In genomic region chr16:1195393-1195666, GRCh38 we compare ENCODE assay signal across 37 cellular contexts. TPM values are rescaled to one million over a fixed set of nuclear protein-coding genes. Genes with fewer than 3 reads are reported as not detected.
"Had no signal": no experiment of that assay in that cellular context is flagged by ENCODE, and none has a peak within 500 bp of the region (broad histone marks: within the 10 kb centered on the region; RNA-seq: fewer than 3 reads in every experiment).

No MANE protein-coding gene starts in this region.

- H3K27me3 Mint-ChIP-seq: activated naive CD4-positive, alpha-beta T cell treated with anti-CD3 and anti-CD28 coated beads, Interleukin-2, amount 50 U/mL, for 24 hours; activated naive CD8-positive, alpha-beta T cell; activated naive CD8-positive, alpha-beta T cell treated with anti-CD3 and anti-CD28 coated beads for 36 hours; activated naive CD8-positive, alpha-beta T cell treated with anti-CD3 and anti-CD28 coated beads, Interleukin-2, amount 10 ng/mL, durations not matched to agents 7 days and 5 days; activated naive CD8-positive, alpha-beta T cell treated with anti-CD3 and anti-CD28 coated beads, Interleukin-2, amount 50 U/mL, for 24 hours; activated T-helper 17 cell treated with anti-CD3 and anti-CD28 coated beads, Interleukin-2, amount 50 U/mL, for 72 hours; brain; central memory CD8-positive, alpha-beta T cell had no signal

- FAIRE-seq: astrocyte, bronchial epithelial cell had no signal

- H3K9me3 ChIP-seq: adrenal gland, ascending aorta, body of pancreas had no signal

- H3K27ac Mint-ChIP-seq: activated naive CD4-positive, alpha-beta T cell treated with anti-CD3 and anti-CD28 coated beads for 36 hours; activated naive CD4-positive, alpha-beta T cell treated with anti-CD3 and anti-CD28 coated beads, Interleukin-2, amount 10 ng/mL, durations not matched to agents 7 days and 5 days; activated naive CD4-positive, alpha-beta T cell treated with anti-CD3 and anti-CD28 coated beads, Interleukin-2, amount 50 U/mL, for 24 hours; activated naive CD4-positive, alpha-beta T cell treated with anti-CD3 and anti-CD28 coated beads, Interleukin-2, amount 50 U/mL, for 72 hours; activated naive CD8-positive, alpha-beta T cell; activated naive CD8-positive, alpha-beta T cell treated with anti-CD3 and anti-CD28 coated beads for 36 hours; activated naive CD8-positive, alpha-beta T cell treated with anti-CD3 and anti-CD28 coated beads, Interleukin-2, amount 10 ng/mL, durations not matched to agents 7 days and 5 days; activated naive CD8-positive, alpha-beta T cell treated with anti-CD3 and anti-CD28 coated beads, Interleukin-2, amount 50 U/mL, for 24 hours; activated T-cell treated with anti-CD3 and anti-CD28 coated beads, Interleukin-2, amount 50 U/mL, for 24 hours; activated T-cell treated with anti-CD3 and anti-CD28 coated beads, Interleukin-2, amount 50 U/mL, for 72 hours; activated T-helper 1 cell treated with anti-CD3 and anti-CD28 coated beads, Interleukin-12 subunit alpha, Interleukin-12 subunit beta, Interleukin-2, Interleukin-4 antibody, amounts not matched to agents 30 ng/mL and 10 ng/mL and 1 ng/mL, durations not matched to agents 14 hours and 24 hours and 36 hours; activated T-helper 17 cell treated with anti-CD3 and anti-CD28 coated beads, Interleukin-2, amount 50 U/mL, for 72 hours; activated T-helper 2 cell treated with anti-CD3 and anti-CD28 coated beads, Interferon-gamma antibody, Interleukin-2, Interleukin-4, amounts not matched to agents 10 μg/mL and 5 μg/mL and 100 μg/mL, durations not matched to agents 14 hours and 24 hours and 36 hours; brain had no signal

- H3K9me3 Mint-ChIP-seq: activated naive CD4-positive, alpha-beta T cell treated with anti-CD3 and anti-CD28 coated beads for 36 hours; activated naive CD4-positive, alpha-beta T cell treated with anti-CD3 and anti-CD28 coated beads, Interleukin-2, amount 50 U/mL, for 24 hours; activated naive CD8-positive, alpha-beta T cell treated with anti-CD3 and anti-CD28 coated beads for 36 hours; activated naive CD8-positive, alpha-beta T cell treated with anti-CD3 and anti-CD28 coated beads, Interleukin-2, amount 50 U/mL, for 24 hours; activated T-cell treated with anti-CD3 and anti-CD28 coated beads, Interleukin-2, amount 50 U/mL, for 24 hours; activated T-cell treated with anti-CD3 and anti-CD28 coated beads, Interleukin-2, amount 50 U/mL, for 4 hours; activated T-helper 1 cell treated with anti-CD3 and anti-CD28 coated beads, Interleukin-12 subunit alpha, Interleukin-12 subunit beta, Interleukin-2, Interleukin-4 antibody, amounts not matched to agents 30 ng/mL and 10 ng/mL and 1 ng/mL, durations not matched to agents 14 hours and 24 hours and 36 hours; activated T-helper 17 cell treated with anti-CD3 and anti-CD28 coated beads, Interleukin-2, amount 50 U/mL, for 72 hours; activated T-helper 2 cell treated with anti-CD3 and anti-CD28 coated beads, Interferon-gamma antibody, Interleukin-2, Interleukin-4, amounts not matched to agents 10 μg/mL and 5 μg/mL and 100 μg/mL, durations not matched to agents 14 hours and 24 hours and 36 hours; brain had no signal

- H3K4me3 Mint-ChIP-seq: activated naive CD4-positive, alpha-beta T cell treated with anti-CD3 and anti-CD28 coated beads for 36 hours; activated naive CD4-positive, alpha-beta T cell treated with anti-CD3 and anti-CD28 coated beads, Interleukin-2, amount 10 ng/mL, durations not matched to agents 7 days and 5 days; activated naive CD4-positive, alpha-beta T cell treated with anti-CD3 and anti-CD28 coated beads, Interleukin-2, amount 50 U/mL, for 24 hours; activated naive CD8-positive, alpha-beta T cell; activated naive CD8-positive, alpha-beta T cell treated with anti-CD3 and anti-CD28 coated beads for 36 hours; activated naive CD8-positive, alpha-beta T cell treated with anti-CD3 and anti-CD28 coated beads, Interleukin-2, amount 10 ng/mL, durations not matched to agents 7 days and 5 days; activated naive CD8-positive, alpha-beta T cell treated with anti-CD3 and anti-CD28 coated beads, Interleukin-2, amount 50 U/mL, for 24 hours; activated T-cell treated with anti-CD3 and anti-CD28 coated beads, Interleukin-2, amount 50 U/mL, for 24 hours; activated T-cell treated with anti-CD3 and anti-CD28 coated beads, Interleukin-2, amount 50 U/mL, for 4 hours; activated T-cell treated with anti-CD3 and anti-CD28 coated beads, Interleukin-2, amount 50 U/mL, for 72 hours; activated T-helper 1 cell treated with anti-CD3 and anti-CD28 coated beads, Interleukin-12 subunit alpha, Interleukin-12 subunit beta, Interleukin-2, Interleukin-4 antibody, amounts not matched to agents 30 ng/mL and 10 ng/mL and 1 ng/mL, durations not matched to agents 14 hours and 24 hours and 36 hours; activated T-helper 17 cell treated with anti-CD3 and anti-CD28 coated beads, Interleukin-2, amount 50 U/mL, for 72 hours; brain; central memory CD8-positive, alpha-beta T cell had no signal

- H3K27ac ChIP-seq: ascending aorta, body of pancreas, brain microvascular endothelial cell, breast epithelium, cardiac muscle cell had no signal

- H3K36me3 Mint-ChIP-seq: activated naive CD4-positive, alpha-beta T cell treated with anti-CD3 and anti-CD28 coated beads, Interleukin-2, amount 10 ng/mL, durations not matched to agents 7 days and 5 days; activated naive CD4-positive, alpha-beta T cell treated with anti-CD3 and anti-CD28 coated beads, Interleukin-2, amount 50 U/mL, for 24 hours; activated naive CD4-positive, alpha-beta T cell treated with anti-CD3 and anti-CD28 coated beads, Interleukin-2, amount 50 U/mL, for 72 hours; activated naive CD8-positive, alpha-beta T cell; activated naive CD8-positive, alpha-beta T cell treated with anti-CD3 and anti-CD28 coated beads for 36 hours; activated naive CD8-positive, alpha-beta T cell treated with anti-CD3 and anti-CD28 coated beads, Interleukin-2, amount 10 ng/mL, durations not matched to agents 7 days and 5 days had no signal

- ATAC-seq: activated naive CD8-positive, alpha-beta T cell treated with anti-CD3 and anti-CD28 coated beads, Interleukin-2, amount 50 U/mL, for 24 hours had no signal

- H3K36me3 ChIP-seq: adrenal gland, ascending aorta, brain microvascular endothelial cell, breast epithelium, cardiac muscle cell had no signal

- H3K27me3 ChIP-seq: adrenal gland, ascending aorta, body of pancreas, brain microvascular endothelial cell, cardiac muscle cell had no signal

- DNase-seq: activated effector memory CD4-positive, alpha-beta T cell treated with anti-CD3 and anti-CD28 coated beads, Interleukin-2, amount 50 U/mL, for 16 hours; activated effector memory CD4-positive, alpha-beta T cell treated with Interleukin-2 at 50 U/mL for 16 hours; activated gamma-delta T cell; activated gamma-delta T cell treated with Interleukin-2 at 50 U/mL for 16 hours; activated naive CD4-positive, alpha-beta T cell treated with anti-CD3 and anti-CD28 coated beads for 36 hours; activated naive CD4-positive, alpha-beta T cell treated with anti-CD3 and anti-CD28 coated beads, Interleukin-2, amount 10 ng/mL, durations not matched to agents 7 days and 5 days; activated naive CD8-positive, alpha-beta T cell treated with anti-CD3 and anti-CD28 coated beads for 36 hours; activated naive CD8-positive, alpha-beta T cell treated with anti-CD3 and anti-CD28 coated beads, Interleukin-2, amount 10 ng/mL, durations not matched to agents 7 days and 5 days; activated T-cell treated with anti-CD3 and anti-CD28 coated beads, Interleukin-2, amount 50 U/mL, for 4 hours; activated T-cell treated with anti-CD3 and anti-CD28 coated beads, Interleukin-2, amount 50 U/mL, for 48 hours; amniotic stem cell; aorta; brain microvascular endothelial cell; caudate nucleus; central memory CD4-positive, alpha-beta T cell; cerebellar nuclear complex had no signal

- H3K4me1 ChIP-seq: ascending aorta, breast epithelium had no signal

- H3K4me3 ChIP-seq: ascending aorta, body of pancreas, breast epithelium, cardiac muscle cell had no signal

- H3K4me1 Mint-ChIP-seq: activated naive CD8-positive, alpha-beta T cell treated with anti-CD3 and anti-CD28 coated beads for 36 hours; activated naive CD8-positive, alpha-beta T cell treated with anti-CD3 and anti-CD28 coated beads, Interleukin-2, amount 50 U/mL, for 24 hours; activated T-helper 17 cell treated with anti-CD3 and anti-CD28 coated beads, Interleukin-2, amount 50 U/mL, for 72 hours had no signal

RNA-seq across cellular contexts. Expression of gene TPSG1, which starts 29.7 kb away (rescaled TPM):
- total RNA-seq: activated naive CD4-positive, alpha-beta T cell treated with anti-CD3 and anti-CD28 coated beads for 36 hours; activated naive CD4-positive, alpha-beta T cell treated with anti-CD3 and anti-CD28 coated beads, Interleukin-2, amount 50 U/mL, for 72 hours; activated naive CD8-positive, alpha-beta T cell treated with anti-CD3 and anti-CD28 coated beads for 36 hours; activated naive CD8-positive, alpha-beta T cell treated with anti-CD3 and anti-CD28 coated beads, Interleukin-2, amount 10 ng/mL, durations not matched to agents 7 days and 5 days; activated T-cell treated with anti-CD3 and anti-CD28 coated beads, Interleukin-2, amount 50 U/mL, for 4 hours; activated T-helper 1 cell treated with anti-CD3 and anti-CD28 coated beads, Interleukin-12 subunit alpha, Interleukin-12 subunit beta, Interleukin-2, Interleukin-4 antibody, amounts not matched to agents 30 ng/mL and 10 ng/mL and 1 ng/mL, durations not matched to agents 14 hours and 24 hours and 36 hours; activated T-helper 17 cell treated with anti-CD3 and anti-CD28 coated beads, Interleukin-2, amount 50 U/mL, for 72 hours; activated T-helper 2 cell treated with anti-CD3 and anti-CD28 coated beads, Interferon-gamma antibody, Interleukin-2, Interleukin-4, amounts not matched to agents 10 μg/mL and 5 μg/mL and 100 μg/mL, durations not matched to agents 14 hours and 24 hours and 36 hours; ascending aorta; astrocyte; body of pancreas; bronchial epithelial cell; cardiac muscle cell; cardiac septum; cerebellum; chondrocyte had no signal

RNA-seq across cellular contexts. Expression of gene TPSB2, which starts 34.7 kb away (rescaled TPM):
- total RNA-seq: activated naive CD4-positive, alpha-beta T cell treated with anti-CD3 and anti-CD28 coated beads for 36 hours; activated naive CD8-positive, alpha-beta T cell treated with anti-CD3 and anti-CD28 coated beads for 36 hours; activated naive CD8-positive, alpha-beta T cell treated with anti-CD3 and anti-CD28 coated beads, Interleukin-2, amount 10 ng/mL, durations not matched to agents 7 days and 5 days; activated T-helper 1 cell treated with anti-CD3 and anti-CD28 coated beads, Interleukin-12 subunit alpha, Interleukin-12 subunit beta, Interleukin-2, Interleukin-4 antibody, amounts not matched to agents 30 ng/mL and 10 ng/mL and 1 ng/mL, durations not matched to agents 14 hours and 24 hours and 36 hours; activated T-helper 17 cell treated with anti-CD3 and anti-CD28 coated beads, Interleukin-2, amount 50 U/mL, for 72 hours; activated T-helper 2 cell treated with anti-CD3 and anti-CD28 coated beads, Interferon-gamma antibody, Interleukin-2, Interleukin-4, amounts not matched to agents 10 μg/mL and 5 μg/mL and 100 μg/mL, durations not matched to agents 14 hours and 24 hours and 36 hours; ascending aorta; astrocyte; bronchial epithelial cell; cardiac muscle cell; cerebellum; chondrocyte had no signal
- polyA plus RNA-seq: cardiac muscle cell had no signal

RNA-seq across cellular contexts. Expression of gene CACNA1H, which starts 42.4 kb away (rescaled TPM):
- total RNA-seq: bronchial epithelial cell had no signal

RNA-seq across cellular contexts. Expression of gene TPSAB1, which starts 45.2 kb away (rescaled TPM):
- total RNA-seq: activated naive CD4-positive, alpha-beta T cell treated with anti-CD3 and anti-CD28 coated beads for 36 hours; activated naive CD8-positive, alpha-beta T cell treated with anti-CD3 and anti-CD28 coated beads for 36 hours; activated naive CD8-positive, alpha-beta T cell treated with anti-CD3 and anti-CD28 coated beads, Interleukin-2, amount 10 ng/mL, durations not matched to agents 7 days and 5 days; activated T-helper 1 cell treated with anti-CD3 and anti-CD28 coated beads, Interleukin-12 subunit alpha, Interleukin-12 subunit beta, Interleukin-2, Interleukin-4 antibody, amounts not matched to agents 30 ng/mL and 10 ng/mL and 1 ng/mL, durations not matched to agents 14 hours and 24 hours and 36 hours; activated T-helper 2 cell treated with anti-CD3 and anti-CD28 coated beads, Interferon-gamma antibody, Interleukin-2, Interleukin-4, amounts not matched to agents 10 μg/mL and 5 μg/mL and 100 μg/mL, durations not matched to agents 14 hours and 24 hours and 36 hours; astrocyte; bronchial epithelial cell; cardiac muscle cell; chondrocyte had no signal
- polyA plus RNA-seq: cardiac muscle cell had no signal
